ENCODE assay signal across 20 cellular contexts in genomic region chr1:226575436-226576390, GRCh38. TPM values are rescaled to one million over a fixed set of nuclear protein-coding genes. Genes with fewer than 3 reads are reported as not detected.
DNase-seq lines count a peak whose midpoint lies in the region; ATAC-seq, FAIRE-seq and TF ChIP-seq lines count a peak whose summit lies in the region.
"Had no signal": no experiment of that assay in that cellular context is flagged by ENCODE, and none has a peak within 500 bp of the region (broad histone marks: within the 10 kb centered on the region; RNA-seq: fewer than 3 reads in every experiment).

No MANE protein-coding gene starts in this region.

- H3K4me3 Mint-ChIP-seq in astrocyte (ENCODE audit: unreplicated experiment) = no peak overlapping the region
- H3K4me3 Mint-ChIP-seq in activated CD4-positive, alpha-beta T cell treated with anti-CD3 and anti-CD28 coated beads, Interleukin-2, amount 10 ng/mL, durations not matched to agents 7 days and 5 days = no peak overlapping the region
- H3K4me3 Mint-ChIP-seq in CD8-positive, alpha-beta T cell = no peak overlapping the region
- H3K4me3 Mint-ChIP-seq in activated CD4-positive, alpha-beta memory T cell treated with anti-CD3 and anti-CD28 coated beads, Interleukin-2, amount 10 ng/mL, durations not matched to agents 7 days and 5 days = no peak overlapping the region
- H3K4me3 Mint-ChIP-seq: HFFc6 had no signal

- POLR2A ChIA-PET in activated CD4-positive, alpha-beta T cell treated with anti-CD3 and anti-CD28 coated beads, Interleukin-2, amount 10 ng/mL, durations not matched to agents 7 days and 5 days (lab: Charles Lee) = no interaction called here
- POLR2A ChIA-PET in CD8-positive, alpha-beta T cell (lab: Charles Lee) = no interaction called here
- POLR2A ChIA-PET in activated CD4-positive, alpha-beta memory T cell treated with anti-CD3 and anti-CD28 coated beads, Interleukin-2, amount 10 ng/mL, durations not matched to agents 7 days and 5 days (lab: Charles Lee) = no interaction called here

- no peaks in the 10 kb centered on the region for H3K9me3 Mint-ChIP-seq in astrocyte (ENCODE audit: unreplicated experiment)
- H3K9me3 Mint-ChIP-seq in activated CD4-positive, alpha-beta T cell treated with anti-CD3 and anti-CD28 coated beads, Interleukin-2, amount 10 ng/mL, durations not matched to agents 7 days and 5 days = no peaks in the 10 kb centered on the region
- H3K9me3 Mint-ChIP-seq in CD8-positive, alpha-beta T cell = no peaks in the 10 kb centered on the region
- H3K9me3 Mint-ChIP-seq in activated CD4-positive, alpha-beta memory T cell treated with anti-CD3 and anti-CD28 coated beads, Interleukin-2, amount 10 ng/mL, durations not matched to agents 7 days and 5 days = no peaks in the 10 kb centered on the region
- H3K9me3 Mint-ChIP-seq: HFFc6 had no signal

- no peaks in the 10 kb centered on the region for H3K79me2 ChIP-seq in astrocyte (ENCODE audit: insufficient read depth, low read length)

- CTCF ChIA-PET in activated CD4-positive, alpha-beta T cell treated with anti-CD3 and anti-CD28 coated beads, Interleukin-2, amount 10 ng/mL, durations not matched to agents 7 days and 5 days (lab: Charles Lee) = interaction anchor here (0.6 kb wide), 1 partner anchor 871 kb away, joined by 5 read pairs; no protein-coding TSS in a partner anchor
- CTCF ChIA-PET in CD8-positive, alpha-beta T cell (lab: Charles Lee) = interaction anchor here (1.0 kb wide), 1 partner anchor 118 kb away, joined by 3 read pairs; no protein-coding TSS in a partner anchor
- CTCF ChIA-PET in activated CD4-positive, alpha-beta memory T cell treated with anti-CD3 and anti-CD28 coated beads, Interleukin-2, amount 10 ng/mL, durations not matched to agents 7 days and 5 days (lab: Charles Lee) = no interaction called here

- no peaks in the 10 kb centered on the region for H3K4me1 ChIP-seq in astrocyte (ENCODE audit: insufficient read depth, low read length)
- no peaks in the 10 kb centered on the region for H3K4me1 ChIP-seq in CD8-positive, alpha-beta T cell (ENCODE audit: insufficient read depth, low read length)
- H3K4me1 ChIP-seq: pancreas had no signal

- H3K9me3 ChIP-seq in astrocyte (ENCODE audit: insufficient read depth, low read depth, low read length) = no peaks in the 10 kb centered on the region
- no peaks in the 10 kb centered on the region for H3K9me3 ChIP-seq in CD8-positive, alpha-beta T cell (ENCODE audit: low read length)
- H3K9me3 ChIP-seq: pancreas had no signal

- H3K36me3 Mint-ChIP-seq in astrocyte (ENCODE audit: low read depth, unreplicated experiment) = peaks cover 7% of the 10 kb centered on the region
- no peaks in the 10 kb centered on the region for H3K36me3 Mint-ChIP-seq in activated CD4-positive, alpha-beta T cell treated with anti-CD3 and anti-CD28 coated beads, Interleukin-2, amount 10 ng/mL, durations not matched to agents 7 days and 5 days (ENCODE audit: low read depth)
- H3K36me3 Mint-ChIP-seq in CD8-positive, alpha-beta T cell = no peaks in the 10 kb centered on the region
- H3K36me3 Mint-ChIP-seq in activated CD4-positive, alpha-beta memory T cell treated with anti-CD3 and anti-CD28 coated beads, Interleukin-2, amount 10 ng/mL, durations not matched to agents 7 days and 5 days (ENCODE audit: low read depth) = no peaks in the 10 kb centered on the region

- peak overlapping the region; percentile 41 for H2AFZ ChIP-seq in astrocyte (ENCODE audit: low read depth, low read length)

- FAIRE-seq in astrocyte (lab: Jason Lieb, UNC) = no peak
- FAIRE-seq: colon, G401.6, kidney, pancreas had no signal

- intact Hi-C loops in posterior vena cava (cut with DNase I) = no loop called here
- intact Hi-C loops in CD8-positive, alpha-beta T cell (cut with DNase I, micrococcal nuclease) = no loop called here

- H3K36me3 ChIP-seq in astrocyte (ENCODE audit: insufficient read depth, low read length) = no peaks in the 10 kb centered on the region
- H3K36me3 ChIP-seq in CD8-positive, alpha-beta T cell (ENCODE audit: insufficient read depth, low read length) = no peaks in the 10 kb centered on the region
- H3K36me3 ChIP-seq: pancreas had no signal

- TF ChIP-seq POLR2A in GM18505 (IDR thresholded peaks at IDR 0.05; ENCODE audit: borderline replicate concordance, extremely low read depth, insufficient read depth, insufficient read length) = no peak

- no peak for ATAC-seq in CD8-positive, alpha-beta T cell
- no peak for ATAC-seq in GM18505 (IDR thresholded peaks at IDR 0.05; ENCODE audit: unreplicated experiment)
- ATAC-seq: pancreas had no signal

- no peak overlapping the region for H3K4me2 ChIP-seq in astrocyte (ENCODE audit: low read length)

- peaks cover 5% of the 10 kb centered on the region for H3K27me3 ChIP-seq in astrocyte (ENCODE audit: insufficient read depth, low read length)
- H3K27me3 ChIP-seq in CD8-positive, alpha-beta T cell (ENCODE audit: insufficient read depth, low read length) = no peaks in the 10 kb centered on the region
- H3K27me3 ChIP-seq: pancreas had no signal

- H3K27ac ChIP-seq in astrocyte (ENCODE audit: low read depth, low read length) = no peak overlapping the region
- H3K27ac ChIP-seq in CD8-positive, alpha-beta T cell (ENCODE audit: low read depth, low read length) = no peak overlapping the region
- H3K27ac ChIP-seq: HL-60, pancreas had no signal

- H3K9ac ChIP-seq in astrocyte (ENCODE audit: low read length) = no peak overlapping the region

- TF ChIP-seq CTCF in astrocyte (IDR thresholded peaks at IDR 0.05; ENCODE audit: insufficient read depth, low read depth, low read length) = no peak
- no peak for TF ChIP-seq CTCF in CD8-positive, alpha-beta T cell (IDR thresholded peaks at IDR 0.05)

- DNase-seq in DMS79 treated with DMSO at 0.1 percent for 48 hours (lab: John Stamatoyannopoulos, UW) (peak; percentile 46), NCI-H146 (lab: John Stamatoyannopoulos, UW) (peak; percentile 55), astrocyte (ENCODE audit: low read depth) (no peak), posterior vena cava (ENCODE audit: low spot score) (peak; percentile 77)
- DNase-seq in activated CD4-positive, alpha-beta T cell treated with anti-CD3 and anti-CD28 coated beads, Interleukin-2, amount 10 ng/mL, durations not matched to agents 7 days and 5 days = no peak
- DNase-seq in CD8-positive, alpha-beta T cell = no peak
- no peak for DNase-seq in activated CD4-positive, alpha-beta memory T cell treated with anti-CD3 and anti-CD28 coated beads, Interleukin-2, amount 10 ng/mL, durations not matched to agents 7 days and 5 days
- DNase-seq: activated effector memory CD4-positive, alpha-beta T cell treated with Interleukin-2 at 50 U/mL for 16 hours; C1 segment of cervical spinal cord; HFFc6; kidney; NCI-H187 treated with DMSO at 0.1 percent for 48 hours; pancreas; stimulated activated CD4-positive, alpha-beta T cell treated with anti-CD3 and anti-CD28 coated beads, Interleukin-15, amount 100 ng/mL, for 24 hours had no signal

- H3K4me3 ChIP-seq in astrocyte (ENCODE audit: insufficient read depth, low read depth, low read length) = no peak overlapping the region
- H3K4me3 ChIP-seq in CD8-positive, alpha-beta T cell (ENCODE audit: low read depth, low read length) = no peak overlapping the region
- H3K4me3 ChIP-seq: pancreas had no signal

- H3K4me1 Mint-ChIP-seq in astrocyte (ENCODE audit: low read depth, unreplicated experiment) = peaks cover 6% of the 10 kb centered on the region
- no peaks in the 10 kb centered on the region for H3K4me1 Mint-ChIP-seq in activated CD4-positive, alpha-beta T cell treated with anti-CD3 and anti-CD28 coated beads, Interleukin-2, amount 10 ng/mL, durations not matched to agents 7 days and 5 days
- H3K4me1 Mint-ChIP-seq in CD8-positive, alpha-beta T cell (ENCODE audit: low read depth) = no peaks in the 10 kb centered on the region
- H3K4me1 Mint-ChIP-seq in activated CD4-positive, alpha-beta memory T cell treated with anti-CD3 and anti-CD28 coated beads, Interleukin-2, amount 10 ng/mL, durations not matched to agents 7 days and 5 days = no peaks in the 10 kb centered on the region

- H3K27ac Mint-ChIP-seq in astrocyte (ENCODE audit: unreplicated experiment) = no peak overlapping the region
- no peak overlapping the region for H3K27ac Mint-ChIP-seq in activated CD4-positive, alpha-beta T cell treated with anti-CD3 and anti-CD28 coated beads, Interleukin-2, amount 10 ng/mL, durations not matched to agents 7 days and 5 days
- no peak overlapping the region for H3K27ac Mint-ChIP-seq in CD8-positive, alpha-beta T cell
- H3K27ac Mint-ChIP-seq in activated CD4-positive, alpha-beta memory T cell treated with anti-CD3 and anti-CD28 coated beads, Interleukin-2, amount 10 ng/mL, durations not matched to agents 7 days and 5 days = no peak overlapping the region
- H3K27ac Mint-ChIP-seq: HFFc6 had no signal

- H4K20me1 ChIP-seq in astrocyte (ENCODE audit: insufficient read depth, low read length) = no peaks in the 10 kb centered on the region

- peaks cover 40% of the 10 kb centered on the region for H3K27me3 Mint-ChIP-seq in astrocyte (ENCODE audit: low read depth, unreplicated experiment)
- H3K27me3 Mint-ChIP-seq in activated CD4-positive, alpha-beta T cell treated with anti-CD3 and anti-CD28 coated beads, Interleukin-2, amount 10 ng/mL, durations not matched to agents 7 days and 5 days = no peaks in the 10 kb centered on the region
- no peaks in the 10 kb centered on the region for H3K27me3 Mint-ChIP-seq in CD8-positive, alpha-beta T cell (ENCODE audit: low read depth)
- peaks cover under 1% of the 10 kb centered on the region for H3K27me3 Mint-ChIP-seq in activated CD4-positive, alpha-beta memory T cell treated with anti-CD3 and anti-CD28 coated beads, Interleukin-2, amount 10 ng/mL, durations not matched to agents 7 days and 5 days

RNA-seq across cellular contexts. Expression of gene STUM, which starts 27.1 kb away (rescaled TPM):
- total RNA-seq in astrocyte (not detected in 2 replicates), posterior vena cava (1 to 10 TPM; 3.9 to 6.8 TPM)
- not detected for total RNA-seq in activated CD4-positive, alpha-beta T cell treated with anti-CD3 and anti-CD28 coated beads, Interleukin-2, amount 10 ng/mL, durations not matched to agents 7 days and 5 days
- not detected for total RNA-seq in CD8-positive, alpha-beta T cell
- total RNA-seq in activated CD4-positive, alpha-beta memory T cell treated with anti-CD3 and anti-CD28 coated beads, Interleukin-2, amount 10 ng/mL, durations not matched to agents 7 days and 5 days = not detected
- total RNA-seq: activated CD8-positive, alpha-beta memory T cell treated with anti-CD3 and anti-CD28 coated beads for 36 hours; HFFc6; mononuclear cell had no signal

Comparison
In these comparisons a context has a peak if more than half of its experiments do, and no peak if none do; other contexts are left out.
1. DNase-seq: peak in DMS79 treated with DMSO at 0.1 percent for 48 hours (single experiment), NCI-H146 (single experiment) and posterior vena cava (single experiment); none in astrocyte (single experiment), activated CD4-positive, alpha-beta T cell treated with anti-CD3 and anti-CD28 coated beads, Interleukin-2, amount 10 ng/mL, durations not matched to agents 7 days and 5 days (single experiment), CD8-positive, alpha-beta T cell (0 of 7) and activated CD4-positive, alpha-beta memory T cell treated with anti-CD3 and anti-CD28 coated beads, Interleukin-2, amount 10 ng/mL, durations not matched to agents 7 days and 5 days (single experiment).